ENCODE assay signal across 26 cellular contexts in the genomic region with DNA sequence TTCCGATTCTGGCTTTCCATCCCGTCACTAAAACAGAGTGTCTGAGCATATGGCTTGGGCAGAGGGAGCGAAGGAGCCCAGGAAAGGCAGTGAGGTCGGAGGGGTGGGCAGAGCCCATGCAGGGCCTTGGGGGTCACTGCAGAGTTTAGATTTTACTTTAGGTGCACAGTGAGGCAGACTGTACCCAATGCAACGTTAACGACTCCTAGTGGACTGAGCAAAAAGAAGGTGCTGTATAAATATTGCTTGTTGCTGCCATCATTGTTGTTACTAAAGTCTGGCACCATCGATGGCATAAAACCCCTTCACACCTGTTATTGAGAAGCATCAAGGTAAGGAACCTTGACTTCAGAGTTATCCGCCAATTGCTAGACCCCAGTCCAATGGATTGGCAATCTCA.
A peak's percentile ranks its signal among the peaks of the same experiment; 100 is the strongest.
DNase-seq lines count a peak whose midpoint lies in the region; FAIRE-seq and TF ChIP-seq lines count a peak whose summit lies in the region.
"Had no signal": no experiment of that assay in that cellular context is flagged by ENCODE, and none has a peak within 500 bp of the region (broad histone marks: within the 10 kb centered on the region; RNA-seq: fewer than 3 reads in every experiment).

No MANE protein-coding gene starts in this region.

- no peaks in the 10 kb centered on the region for H3K9me2 ChIP-seq in OCI-LY7 (ENCODE audit: insufficient read depth, low read length)
- H3K9me2 ChIP-seq: SK-N-SH had no signal

- H3K27ac ChIP-seq in OCI-LY7 (ENCODE audit: low read depth, low read length, poor library complexity, severe bottlenecking) (no peak overlapping the region), H1 (ENCODE audit: low read depth, low read length) (no peak overlapping the region)

- H2AFZ ChIP-seq in OCI-LY7 (ENCODE audit: low read length): no peak overlapping the region
- no peak overlapping the region for H2AFZ ChIP-seq in H1 (ENCODE audit: low read length)

- H3K4me3 ChIP-seq in OCI-LY7 (ENCODE audit: low read depth, low read length, poor library complexity, severe bottlenecking): no peak overlapping the region
- H3K4me3 ChIP-seq in H1 (ENCODE audit: extremely low read depth in 1 of 4, insufficient read depth in 2 of 4, low read depth in 3 of 4, low read length in 4 of 4): no peak overlapping the region

- no peak overlapping the region for H4K8ac ChIP-seq in H1 (ENCODE audit: extremely low read depth, insufficient read depth, low read length)

- no peaks in the 10 kb centered on the region for H3K27me3 ChIP-seq in H1 (replicated peaks in 1 of 4; ENCODE audit: control insufficient read depth in 3 of 4, extremely low read depth in 1 of 4, insufficient read depth in 3 of 4, low read length in 3 of 4)

- H4K5ac ChIP-seq in H1 (ENCODE audit: insufficient read length, low read depth, low read length): no peak overlapping the region

- no peaks in the 10 kb centered on the region for H3K9me3 ChIP-seq in OCI-LY7 (ENCODE audit: low read length)
- no peaks in the 10 kb centered on the region for H3K9me3 ChIP-seq in H1 (ENCODE audit: insufficient read depth in 2 of 2, low read depth in 1 of 2, low read length in 1 of 2)
- H3K9me3 ChIP-seq: SK-N-SH had no signal

- H3K4me1 ChIP-seq in OCI-LY7 (ENCODE audit: insufficient read depth, low read length, poor library complexity, severe bottlenecking): no peaks in the 10 kb centered on the region
- H3K4me1 ChIP-seq in H1 (replicated peaks in 1 of 4; ENCODE audit: control insufficient read depth in 3 of 4, insufficient read depth in 4 of 4, low read length in 3 of 4): no peaks in the 10 kb centered on the region

- H4K20me1 ChIP-seq in OCI-LY7 (ENCODE audit: insufficient read depth, low read length) (no peaks in the 10 kb centered on the region), H1 (replicated peaks in 1 of 2; ENCODE audit: control insufficient read depth in 1 of 2, insufficient read depth in 2 of 2, low read length in 2 of 2) (peaks cover 0 to 1% of the 10 kb centered on the region in 2 experiments)

- no peak overlapping the region for H3K23ac ChIP-seq in H1 (ENCODE audit: insufficient read length)

- no peak overlapping the region for H3K14ac ChIP-seq in H1 (ENCODE audit: insufficient read length)

- H2BK20ac ChIP-seq in H1 (ENCODE audit: low read length): no peak overlapping the region

- intact Hi-C loops in OCI-LY7 (cut with micrococcal nuclease; ENCODE audit: unreplicated experiment): no loop called here

- H2BK120ac ChIP-seq in H1 (replicated peaks; ENCODE audit: low read depth, low read length): no peak overlapping the region

- H2BK12ac ChIP-seq in H1 (ENCODE audit: low read depth, low read length): no peak overlapping the region

- H3K79me2 ChIP-seq in OCI-LY7 (ENCODE audit: insufficient read depth, low read depth, low read length) (no peaks in the 10 kb centered on the region), H1 (ENCODE audit: control insufficient read depth in 1 of 2, insufficient read depth in 2 of 2, low read length in 2 of 2) (no peaks in the 10 kb centered on the region)

- H3K4me2 ChIP-seq in OCI-LY7 (ENCODE audit: low read length): no peak overlapping the region
- no peak overlapping the region for H3K4me2 ChIP-seq in H1 (ENCODE audit: insufficient read depth in 1 of 2, low read depth in 2 of 2, low read length in 2 of 2)
- H3K4me2 ChIP-seq: SK-N-SH had no signal

- no peak overlapping the region for H3K18ac ChIP-seq in H1 (ENCODE audit: extremely low read depth, low read length)

- WGBS in H1 (ENCODE audit: extremely low coverage in 1 of 2, insufficient coverage in 1 of 2, insufficient read length in 1 of 2, insufficient replicate concordance in 2 of 2, low coverage in 1 of 2, low lambda C conversion rate in 2 of 2, missing lambda C conversion rate in 1 of 2), 2 experiments: 89% methylated on average over 8 of the region's 8 CpGs; no CpG with 5 or more reads in 1 of the 2 experiments

- BruUV-seq in OCI-LY7 (replicated peaks; lab: Mats Ljungman, UMichigan): no TSS peak

- POLR2A ChIA-PET in OCI-LY7 (lab: Charles Lee): no interaction called here
- POLR2A ChIA-PET in H1 (lab: Charles Lee; ENCODE audit: partially characterized antibody): no interaction called here

- TF ChIP-seq POLR2A in H1 (IDR thresholded peaks at IDR 0.05; ENCODE audit: control extremely low read depth in 1 of 2, low read depth in 2 of 2, low read length in 2 of 2): no peak

- CTCF ChIA-PET in OCI-LY7 (lab: Charles Lee; ENCODE audit: unreplicated experiment) (no interaction called here), H1 (lab: Charles Lee; ENCODE audit: partially characterized antibody) (no interaction called here)

- H3K4ac ChIP-seq in H1 (replicated peaks; ENCODE audit: insufficient read length, low read depth, low read length): no peak overlapping the region

- TF ChIP-seq RAD21 in H1 (IDR thresholded peaks at IDR 0.05 in 1 of 2, conservative IDR thresholded peaks at IDR 0.05 in 1 of 2; ENCODE audit: low read depth in 2 of 2, low read length in 2 of 2): peak; percentile 37 to 46

- peak; percentile 16 for DNase-seq in activated effector memory CD4-positive, alpha-beta T cell treated with anti-CD3 and anti-CD28 coated beads, Interleukin-2, amount 50 U/mL, for 16 hours
- DNase-seq in activated effector memory CD4-positive, alpha-beta T cell treated with Interleukin-2 at 50 U/mL for 16 hours: no peak
- DNase-seq in OCI-LY7 (ENCODE audit: low spot score) (no peak), H1 (ENCODE audit: low read depth in 1 of 2, low spot score in 2 of 2) (no peak), urothelium cell line (ENCODE audit: low spot score) (no peak), COLO829 (ENCODE audit: low spot score) (no peak), SIG-M5 treated with dmso at 0.1 percent for 504 hours (lab: John Stamatoyannopoulos, UW; ENCODE audit: unreplicated experiment) (no peak), hypothalamus (lab: John Stamatoyannopoulos, UW) (no peak)
- DNase-seq: 8988T; AML-193; C1 segment of cervical spinal cord; Calu3; CD8-positive, alpha-beta T cell; DMS153; GOT3; Kasumi-1; NCI-H1694; NCI-H2081; NCI-H2171; NCI-H345; NCI-H524; NCI-H774; RPMI8226; SHP77; SK-N-SH had no signal

- TF ChIP-seq CTCF in OCI-LY7 (conservative IDR thresholded peaks at IDR 0.05; ENCODE audit: low read length) (0 out of 2 replicates have a peak, but pooled peaks have one; percentile 26), H1 (IDR thresholded peaks at IDR 0.05; ENCODE audit: control extremely low read depth in 1 of 3, insufficient read depth in 1 of 3, low read depth in 1 of 3, low read length in 3 of 3) (no peak; a peak in 1 of 4 replicates)

- H3K36me3 ChIP-seq in OCI-LY7 (ENCODE audit: insufficient read depth, low read length): no peaks in the 10 kb centered on the region
- no peaks in the 10 kb centered on the region; a peak in 1 of 8 replicates for H3K36me3 ChIP-seq in H1 (ENCODE audit: control insufficient read depth in 2 of 4, insufficient read depth in 4 of 4, low read length in 3 of 4)

- H2AK5ac ChIP-seq in H1 (ENCODE audit: low read depth, low read length): no peak overlapping the region

- no peak overlapping the region for H2BK15ac ChIP-seq in H1 (ENCODE audit: low read length)

- H3K79me1 ChIP-seq in H1 (ENCODE audit: low read depth, low read length): no peaks in the 10 kb centered on the region

- H3K23me2 ChIP-seq in H1 (ENCODE audit: low read depth, low read length): no peaks in the 10 kb centered on the region

- H4K91ac ChIP-seq in H1 (replicated peaks; ENCODE audit: insufficient read length, low read length): no peak overlapping the region

- TF ChIP-seq EP300 in H1 (IDR thresholded peaks at IDR 0.05; ENCODE audit: borderline replicate concordance in 1 of 2, low read depth in 2 of 2, low read length in 2 of 2): no peak

- no peak overlapping the region for H3K9ac ChIP-seq in H1 (replicated peaks in 1 of 4; ENCODE audit: extremely low read depth in 1 of 4, low read depth in 3 of 4, low read length in 3 of 4)
- H3K9ac ChIP-seq: SK-N-SH had no signal

- no peak overlapping the region for H2BK5ac ChIP-seq in H1 (ENCODE audit: low read depth, low read length)

- FAIRE-seq in H1 (lab: Jason Lieb, UNC): no peak
- peak; percentile 55 for FAIRE-seq in urothelium cell line (lab: Jason Lieb, UNC)
- FAIRE-seq: GM19239 had no signal

- H3K56ac ChIP-seq in H1 (replicated peaks; ENCODE audit: insufficient read length, low read depth, low read length): no peak overlapping the region

TF ChIP-seq in H1, 55 proteins besides CTCF, POLR2A, EP300 and RAD21:
- no peak for TF ChIP-seq NANOG (IDR thresholded peaks at IDR 0.05; ENCODE audit: insufficient read depth, low read depth, low read length, poor library complexity, severe bottlenecking)
- TF ChIP-seq TAF7 (optimal IDR thresholded peaks at IDR 0.05; ENCODE audit: borderline replicate concordance, low read depth, low read length): no peak
- TF ChIP-seq, protein P1, sequence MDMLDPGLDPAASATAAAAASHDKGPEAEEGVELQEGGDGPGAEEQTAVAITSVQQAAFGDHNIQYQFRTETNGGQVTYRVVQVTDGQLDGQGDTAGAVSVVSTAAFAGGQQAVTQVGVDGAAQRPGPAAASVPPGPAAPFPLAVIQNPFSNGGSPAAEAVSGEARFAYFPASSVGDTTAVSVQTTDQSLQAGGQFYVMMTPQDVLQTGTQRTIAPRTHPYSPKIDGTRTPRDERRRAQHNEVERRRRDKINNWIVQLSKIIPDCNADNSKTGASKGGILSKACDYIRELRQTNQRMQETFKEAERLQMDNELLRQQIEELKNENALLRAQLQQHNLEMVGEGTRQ (IDR thresholded peaks at IDR 0.05; ENCODE audit: low read length): no peak
- TF ChIP-seq SUZ12 (IDR thresholded peaks at IDR 0.05; ENCODE audit: low read length): no peak
- no peak for TF ChIP-seq TCF12 (IDR thresholded peaks at IDR 0.05; ENCODE audit: low read depth, low read length)
- TF ChIP-seq CREB1 (IDR thresholded peaks at IDR 0.05): no peak
- TF ChIP-seq, protein P2, sequence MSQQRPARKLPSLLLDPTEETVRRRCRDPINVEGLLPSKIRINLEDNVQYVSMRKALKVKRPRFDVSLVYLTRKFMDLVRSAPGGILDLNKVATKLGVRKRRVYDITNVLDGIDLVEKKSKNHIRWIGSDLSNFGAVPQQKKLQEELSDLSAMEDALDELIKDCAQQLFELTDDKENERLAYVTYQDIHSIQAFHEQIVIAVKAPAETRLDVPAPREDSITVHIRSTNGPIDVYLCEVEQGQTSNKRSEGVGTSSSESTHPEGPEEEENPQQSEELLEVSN (IDR thresholded peaks at IDR 0.05): no peak
